Comparison of ENCODE assay signal across 1 cellular context in the genomic region with DNA sequence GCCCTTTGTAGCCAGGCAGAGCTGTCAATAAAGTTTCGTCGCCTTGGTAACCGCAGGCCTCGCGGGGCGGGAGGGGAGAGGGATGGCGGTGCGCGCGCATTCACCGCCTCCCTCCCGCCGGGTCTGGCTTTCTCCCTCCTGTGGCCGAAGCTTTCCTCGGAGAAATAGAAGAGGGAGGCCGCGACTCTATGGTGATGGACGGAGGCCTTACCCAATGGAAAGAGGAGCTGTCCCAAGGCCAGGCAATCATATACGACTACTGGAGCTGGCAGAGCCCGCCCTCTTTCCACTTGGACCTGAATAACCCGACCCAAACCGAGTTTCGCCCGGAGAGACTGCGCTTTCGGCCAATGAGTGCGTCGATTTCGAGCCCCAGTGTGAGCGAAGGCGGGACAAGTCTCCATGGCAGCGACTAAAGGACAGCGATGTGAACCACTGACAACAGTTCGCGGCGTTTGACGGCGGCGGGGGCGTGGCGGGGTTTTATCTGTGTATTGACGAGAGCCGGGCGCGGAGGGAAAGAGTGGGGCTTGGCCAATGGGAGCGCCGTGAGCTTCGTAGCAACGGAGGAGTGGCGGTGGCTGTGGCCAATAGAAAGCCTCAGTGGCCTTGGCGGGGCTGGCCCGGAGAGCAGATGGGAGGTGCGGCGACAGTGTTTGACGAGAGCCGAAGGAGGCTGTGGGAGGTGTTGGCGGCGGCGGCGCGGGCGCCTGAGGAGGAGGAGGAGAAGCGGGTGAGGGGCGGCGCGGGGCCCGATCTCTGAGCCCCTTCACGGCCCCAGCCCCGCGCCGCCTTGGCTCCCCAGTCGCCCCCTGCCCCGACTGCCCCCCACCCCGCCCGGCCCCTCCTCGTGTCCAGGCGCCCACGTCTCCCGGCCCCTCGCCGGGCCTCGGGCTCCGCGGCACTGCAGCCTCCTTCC.
TF ChIP-seq lines count a peak whose summit lies in the region.

A gene (plus strand): TSS at position 652 of the 919 bp plus-strand sequence. CDS start 2,061 bp downstream, outside the sequence.

TF ChIP-seq in GM12878, 131 proteins besides CTCF, POLR2A, EP300 and RAD21 (continued from another document):
- TF ChIP-seq SMAD5 (IDR thresholded peaks at IDR 0.05; ENCODE audit: low read depth): no peak
- TF ChIP-seq, protein P1, sequence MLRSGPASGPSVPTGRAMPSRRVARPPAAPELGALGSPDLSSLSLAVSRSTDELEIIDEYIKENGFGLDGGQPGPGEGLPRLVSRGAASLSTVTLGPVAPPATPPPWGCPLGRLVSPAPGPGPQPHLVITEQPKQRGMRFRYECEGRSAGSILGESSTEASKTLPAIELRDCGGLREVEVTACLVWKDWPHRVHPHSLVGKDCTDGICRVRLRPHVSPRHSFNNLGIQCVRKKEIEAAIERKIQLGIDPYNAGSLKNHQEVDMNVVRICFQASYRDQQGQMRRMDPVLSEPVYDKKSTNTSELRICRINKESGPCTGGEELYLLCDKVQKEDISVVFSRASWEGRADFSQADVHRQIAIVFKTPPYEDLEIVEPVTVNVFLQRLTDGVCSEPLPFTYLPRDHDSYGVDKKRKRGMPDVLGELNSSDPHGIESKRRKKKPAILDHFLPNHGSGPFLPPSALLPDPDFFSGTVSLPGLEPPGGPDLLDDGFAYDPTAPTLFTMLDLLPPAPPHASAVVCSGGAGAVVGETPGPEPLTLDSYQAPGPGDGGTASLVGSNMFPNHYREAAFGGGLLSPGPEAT (IDR thresholded peaks at IDR 0.05; ENCODE audit: low read depth): no peak
- no peak for TF ChIP-seq WRNIP1 (IDR thresholded peaks at IDR 0.05; ENCODE audit: borderline replicate concordance, low read depth, low read length)
- TF ChIP-seq RB1 (IDR thresholded peaks at IDR 0.05; ENCODE audit: borderline replicate concordance): peak; percentile 56; the same call in 1 of the 2 replicates
- TF ChIP-seq, protein P2, sequence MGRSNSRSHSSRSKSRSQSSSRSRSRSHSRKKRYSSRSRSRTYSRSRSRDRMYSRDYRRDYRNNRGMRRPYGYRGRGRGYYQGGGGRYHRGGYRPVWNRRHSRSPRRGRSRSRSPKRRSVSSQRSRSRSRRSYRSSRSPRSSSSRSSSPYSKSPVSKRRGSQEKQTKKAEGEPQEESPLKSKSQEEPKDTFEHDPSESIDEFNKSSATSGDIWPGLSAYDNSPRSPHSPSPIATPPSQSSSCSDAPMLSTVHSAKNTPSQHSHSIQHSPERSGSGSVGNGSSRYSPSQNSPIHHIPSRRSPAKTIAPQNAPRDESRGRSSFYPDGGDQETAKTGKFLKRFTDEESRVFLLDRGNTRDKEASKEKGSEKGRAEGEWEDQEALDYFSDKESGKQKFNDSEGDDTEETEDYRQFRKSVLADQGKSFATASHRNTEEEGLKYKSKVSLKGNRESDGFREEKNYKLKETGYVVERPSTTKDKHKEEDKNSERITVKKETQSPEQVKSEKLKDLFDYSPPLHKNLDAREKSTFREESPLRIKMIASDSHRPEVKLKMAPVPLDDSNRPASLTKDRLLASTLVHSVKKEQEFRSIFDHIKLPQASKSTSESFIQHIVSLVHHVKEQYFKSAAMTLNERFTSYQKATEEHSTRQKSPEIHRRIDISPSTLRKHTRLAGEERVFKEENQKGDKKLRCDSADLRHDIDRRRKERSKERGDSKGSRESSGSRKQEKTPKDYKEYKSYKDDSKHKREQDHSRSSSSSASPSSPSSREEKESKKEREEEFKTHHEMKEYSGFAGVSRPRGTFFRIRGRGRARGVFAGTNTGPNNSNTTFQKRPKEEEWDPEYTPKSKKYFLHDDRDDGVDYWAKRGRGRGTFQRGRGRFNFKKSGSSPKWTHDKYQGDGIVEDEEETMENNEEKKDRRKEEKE (IDR thresholded peaks at IDR 0.05): no peak
- TF ChIP-seq YY1 (IDR thresholded peaks at IDR 0.05; ENCODE audit: low read depth, low read length): 0 out of 2 replicates have a peak, but pooled peaks have one; percentile 25
- no peak for TF ChIP-seq SMAD1 (IDR thresholded peaks at IDR 0.05; ENCODE audit: low read depth, partially characterized antibody)
- 0 out of 2 replicates have a peak, but pooled peaks have one; percentile 29 for TF ChIP-seq TBL1XR1 (IDR thresholded peaks at IDR 0.05; ENCODE audit: low read depth, low read length)
- no peak for TF ChIP-seq SMARCA5 (IDR thresholded peaks at IDR 0.05)
- TF ChIP-seq, protein P3, sequence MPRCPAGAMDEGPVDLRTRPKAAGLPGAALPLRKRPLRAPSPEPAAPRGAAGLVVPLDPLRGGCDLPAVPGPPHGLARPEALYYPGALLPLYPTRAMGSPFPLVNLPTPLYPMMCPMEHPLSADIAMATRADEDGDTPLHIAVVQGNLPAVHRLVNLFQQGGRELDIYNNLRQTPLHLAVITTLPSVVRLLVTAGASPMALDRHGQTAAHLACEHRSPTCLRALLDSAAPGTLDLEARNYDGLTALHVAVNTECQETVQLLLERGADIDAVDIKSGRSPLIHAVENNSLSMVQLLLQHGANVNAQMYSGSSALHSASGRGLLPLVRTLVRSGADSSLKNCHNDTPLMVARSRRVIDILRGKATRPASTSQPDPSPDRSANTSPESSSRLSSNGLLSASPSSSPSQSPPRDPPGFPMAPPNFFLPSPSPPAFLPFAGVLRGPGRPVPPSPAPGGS (IDR thresholded peaks at IDR 0.05; ENCODE audit: borderline replicate concordance, insufficient read depth, low read depth, low read length, poor library complexity, severe bottlenecking): no peak
- 0 out of 2 replicates have a peak, but pooled peaks have one; percentile 22 for TF ChIP-seq JUND (IDR thresholded peaks at IDR 0.05; ENCODE audit: low read depth, low read length)
- no peak for TF ChIP-seq LARP7 (IDR thresholded peaks at IDR 0.05)
- TF ChIP-seq NFYA (IDR thresholded peaks at IDR 0.05; ENCODE audit: borderline replicate concordance, low read depth, low read length): peak; percentile 39; the same call in 1 of the 2 replicates
- no peak for TF ChIP-seq ZNF622 (IDR thresholded peaks at IDR 0.05)
- no peak for TF ChIP-seq CHD1 (IDR thresholded peaks at IDR 0.05; ENCODE audit: low read depth, low read length)
- no peak for TF ChIP-seq HDAC2 (IDR thresholded peaks at IDR 0.05)
- no peak for TF ChIP-seq ASH2L (IDR thresholded peaks at IDR 0.05; ENCODE audit: borderline replicate concordance, low read depth)
- TF ChIP-seq, protein P4, sequence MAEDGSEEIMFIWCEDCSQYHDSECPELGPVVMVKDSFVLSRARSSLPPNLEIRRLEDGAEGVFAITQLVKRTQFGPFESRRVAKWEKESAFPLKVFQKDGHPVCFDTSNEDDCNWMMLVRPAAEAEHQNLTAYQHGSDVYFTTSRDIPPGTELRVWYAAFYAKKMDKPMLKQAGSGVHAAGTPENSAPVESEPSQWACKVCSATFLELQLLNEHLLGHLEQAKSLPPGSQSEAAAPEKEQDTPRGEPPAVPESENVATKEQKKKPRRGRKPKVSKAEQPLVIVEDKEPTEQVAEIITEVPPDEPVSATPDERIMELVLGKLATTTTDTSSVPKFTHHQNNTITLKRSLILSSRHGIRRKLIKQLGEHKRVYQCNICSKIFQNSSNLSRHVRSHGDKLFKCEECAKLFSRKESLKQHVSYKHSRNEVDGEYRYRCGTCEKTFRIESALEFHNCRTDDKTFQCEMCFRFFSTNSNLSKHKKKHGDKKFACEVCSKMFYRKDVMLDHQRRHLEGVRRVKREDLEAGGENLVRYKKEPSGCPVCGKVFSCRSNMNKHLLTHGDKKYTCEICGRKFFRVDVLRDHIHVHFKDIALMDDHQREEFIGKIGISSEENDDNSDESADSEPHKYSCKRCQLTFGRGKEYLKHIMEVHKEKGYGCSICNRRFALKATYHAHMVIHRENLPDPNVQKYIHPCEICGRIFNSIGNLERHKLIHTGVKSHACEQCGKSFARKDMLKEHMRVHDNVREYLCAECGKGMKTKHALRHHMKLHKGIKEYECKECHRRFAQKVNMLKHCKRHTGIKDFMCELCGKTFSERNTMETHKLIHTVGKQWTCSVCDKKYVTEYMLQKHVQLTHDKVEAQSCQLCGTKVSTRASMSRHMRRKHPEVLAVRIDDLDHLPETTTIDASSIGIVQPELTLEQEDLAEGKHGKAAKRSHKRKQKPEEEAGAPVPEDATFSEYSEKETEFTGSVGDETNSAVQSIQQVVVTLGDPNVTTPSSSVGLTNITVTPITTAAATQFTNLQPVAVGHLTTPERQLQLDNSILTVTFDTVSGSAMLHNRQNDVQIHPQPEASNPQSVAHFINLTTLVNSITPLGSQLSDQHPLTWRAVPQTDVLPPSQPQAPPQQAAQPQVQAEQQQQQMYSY (CRISPR knock-in tag; IDR thresholded peaks at IDR 0.05): no peak
- TF ChIP-seq SP1 (IDR thresholded peaks at IDR 0.05; ENCODE audit: low read depth, low read length): peak; percentile 98
- no peak for TF ChIP-seq YBX1 (IDR thresholded peaks at IDR 0.05)
- TF ChIP-seq IKZF2 (IDR thresholded peaks at IDR 0.05): peak; percentile 6 to 64; a peak in 2 of 4 replicates
- TF ChIP-seq GATAD2B (conservative IDR thresholded peaks at IDR 0.05; ENCODE audit: low read depth): no peak
- TF ChIP-seq ZNF207 (IDR thresholded peaks at IDR 0.05; ENCODE audit: borderline replicate concordance): no peak
- TF ChIP-seq HCFC1 (IDR thresholded peaks at IDR 0.05; ENCODE audit: low read length): no peak; the same call in 1 of the 2 replicates
- peak; percentile 91 for TF ChIP-seq MXI1 (IDR thresholded peaks at IDR 0.05; ENCODE audit: low read depth, low read length)
- TF ChIP-seq DPF2 (IDR thresholded peaks at IDR 0.05): peak; percentile 100
- peak; percentile 51; the same call in 1 of the 2 replicates for TF ChIP-seq POLR2AphosphoS5 (IDR thresholded peaks at IDR 0.05; ENCODE audit: low read length)
- TF ChIP-seq, protein P5, sequence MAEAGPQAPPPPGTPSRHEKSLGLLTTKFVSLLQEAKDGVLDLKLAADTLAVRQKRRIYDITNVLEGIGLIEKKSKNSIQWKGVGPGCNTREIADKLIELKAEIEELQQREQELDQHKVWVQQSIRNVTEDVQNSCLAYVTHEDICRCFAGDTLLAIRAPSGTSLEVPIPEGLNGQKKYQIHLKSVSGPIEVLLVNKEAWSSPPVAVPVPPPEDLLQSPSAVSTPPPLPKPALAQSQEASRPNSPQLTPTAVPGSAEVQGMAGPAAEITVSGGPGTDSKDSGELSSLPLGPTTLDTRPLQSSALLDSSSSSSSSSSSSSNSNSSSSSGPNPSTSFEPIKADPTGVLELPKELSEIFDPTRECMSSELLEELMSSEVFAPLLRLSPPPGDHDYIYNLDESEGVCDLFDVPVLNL (IDR thresholded peaks at IDR 0.05; ENCODE audit: low read depth, low read length): peak; percentile 77
- peak; percentile 5 for TF ChIP-seq SIX5 (IDR thresholded peaks at IDR 0.05; ENCODE audit: low read depth, low read length, severe bottlenecking)
- 0 out of 2 replicates have a peak, but pooled peaks have one; percentile 30 for TF ChIP-seq CBFB (IDR thresholded peaks at IDR 0.05; ENCODE audit: low read depth)
- TF ChIP-seq IKZF1 (conservative IDR thresholded peaks at IDR 0.05): peak; percentile 51; the same call in 1 of the 2 replicates
- TF ChIP-seq RCOR1 (conservative IDR thresholded peaks at IDR 0.05; ENCODE audit: low read depth, low read length): no peak
- TF ChIP-seq TCF12 (IDR thresholded peaks at IDR 0.05; ENCODE audit: low read depth, low read length): peak; percentile 48; the same call in 1 of the 2 replicates
- 0 out of 2 replicates have a peak, but pooled peaks have one; percentile 4 for TF ChIP-seq NRF1 (conservative IDR thresholded peaks at IDR 0.05; ENCODE audit: low read depth, low read length)
- TF ChIP-seq, protein P6, sequence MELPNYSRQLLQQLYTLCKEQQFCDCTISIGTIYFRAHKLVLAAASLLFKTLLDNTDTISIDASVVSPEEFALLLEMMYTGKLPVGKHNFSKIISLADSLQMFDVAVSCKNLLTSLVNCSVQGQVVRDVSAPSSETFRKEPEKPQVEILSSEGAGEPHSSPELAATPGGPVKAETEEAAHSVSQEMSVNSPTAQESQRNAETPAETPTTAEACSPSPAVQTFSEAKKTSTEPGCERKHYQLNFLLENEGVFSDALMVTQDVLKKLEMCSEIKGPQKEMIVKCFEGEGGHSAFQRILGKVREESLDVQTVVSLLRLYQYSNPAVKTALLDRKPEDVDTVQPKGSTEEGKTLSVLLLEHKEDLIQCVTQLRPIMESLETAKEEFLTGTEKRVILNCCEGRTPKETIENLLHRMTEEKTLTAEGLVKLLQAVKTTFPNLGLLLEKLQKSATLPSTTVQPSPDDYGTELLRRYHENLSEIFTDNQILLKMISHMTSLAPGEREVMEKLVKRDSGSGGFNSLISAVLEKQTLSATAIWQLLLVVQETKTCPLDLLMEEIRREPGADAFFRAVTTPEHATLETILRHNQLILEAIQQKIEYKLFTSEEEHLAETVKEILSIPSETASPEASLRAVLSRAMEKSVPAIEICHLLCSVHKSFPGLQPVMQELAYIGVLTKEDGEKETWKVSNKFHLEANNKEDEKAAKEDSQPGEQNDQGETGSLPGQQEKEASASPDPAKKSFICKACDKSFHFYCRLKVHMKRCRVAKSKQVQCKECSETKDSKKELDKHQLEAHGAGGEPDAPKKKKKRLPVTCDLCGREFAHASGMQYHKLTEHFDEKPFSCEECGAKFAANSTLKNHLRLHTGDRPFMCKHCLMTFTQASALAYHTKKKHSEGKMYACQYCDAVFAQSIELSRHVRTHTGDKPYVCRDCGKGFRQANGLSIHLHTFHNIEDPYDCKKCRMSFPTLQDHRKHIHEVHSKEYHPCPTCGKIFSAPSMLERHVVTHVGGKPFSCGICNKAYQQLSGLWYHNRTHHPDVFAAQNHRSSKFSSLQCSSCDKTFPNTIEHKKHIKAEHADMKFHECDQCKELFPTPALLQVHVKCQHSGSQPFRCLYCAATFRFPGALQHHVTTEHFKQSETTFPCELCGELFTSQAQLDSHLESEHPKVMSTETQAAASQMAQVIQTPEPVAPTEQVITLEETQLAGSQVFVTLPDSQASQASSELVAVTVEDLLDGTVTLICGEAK (IDR thresholded peaks at IDR 0.05; ENCODE audit: borderline replicate concordance): peak; percentile 98
- TF ChIP-seq ESRRA (IDR thresholded peaks at IDR 0.05; ENCODE audit: low read length): 0 out of 2 replicates have a peak, but pooled peaks have one; percentile 41
- TF ChIP-seq, protein P7, sequence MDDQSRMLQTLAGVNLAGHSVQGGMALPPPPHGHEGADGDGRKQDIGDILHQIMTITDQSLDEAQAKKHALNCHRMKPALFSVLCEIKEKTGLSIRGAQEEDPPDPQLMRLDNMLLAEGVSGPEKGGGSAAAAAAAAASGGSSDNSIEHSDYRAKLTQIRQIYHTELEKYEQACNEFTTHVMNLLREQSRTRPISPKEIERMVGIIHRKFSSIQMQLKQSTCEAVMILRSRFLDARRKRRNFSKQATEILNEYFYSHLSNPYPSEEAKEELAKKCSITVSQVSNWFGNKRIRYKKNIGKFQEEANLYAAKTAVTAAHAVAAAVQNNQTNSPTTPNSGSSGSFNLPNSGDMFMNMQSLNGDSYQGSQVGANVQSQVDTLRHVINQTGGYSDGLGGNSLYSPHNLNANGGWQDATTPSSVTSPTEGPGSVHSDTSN (IDR thresholded peaks at IDR 0.05; ENCODE audit: insufficient replicate concordance, low read depth, low read length): peak; percentile 94
- TF ChIP-seq ZNF274 (IDR thresholded peaks at IDR 0.05; ENCODE audit: insufficient read depth, insufficient read length): no peak
- TF ChIP-seq CEBPB (IDR thresholded peaks at IDR 0.05; ENCODE audit: borderline replicate concordance in 1 of 2, low read depth in 2 of 2, low read length in 2 of 2): no peak
- no peak for TF ChIP-seq FOXM1 (IDR thresholded peaks at IDR 0.05; ENCODE audit: low read depth, low read length)
- TF ChIP-seq SMC3 (IDR thresholded peaks at IDR 0.05; ENCODE audit: borderline replicate concordance, low read length): no peak
- 0 out of 2 replicates have a peak, but pooled peaks have one; percentile 6 for TF ChIP-seq MEF2A (IDR thresholded peaks at IDR 0.05; ENCODE audit: insufficient read depth, low read depth, low read length)
- TF ChIP-seq TCF3 (IDR thresholded peaks at IDR 0.05; ENCODE audit: borderline replicate concordance, insufficient read depth, low read depth, low read length): no peak
TF ChIP-seq in GM12878: peak in this region for 48.
